ENCODE assay signal across 22 cellular contexts in the genomic region with DNA sequence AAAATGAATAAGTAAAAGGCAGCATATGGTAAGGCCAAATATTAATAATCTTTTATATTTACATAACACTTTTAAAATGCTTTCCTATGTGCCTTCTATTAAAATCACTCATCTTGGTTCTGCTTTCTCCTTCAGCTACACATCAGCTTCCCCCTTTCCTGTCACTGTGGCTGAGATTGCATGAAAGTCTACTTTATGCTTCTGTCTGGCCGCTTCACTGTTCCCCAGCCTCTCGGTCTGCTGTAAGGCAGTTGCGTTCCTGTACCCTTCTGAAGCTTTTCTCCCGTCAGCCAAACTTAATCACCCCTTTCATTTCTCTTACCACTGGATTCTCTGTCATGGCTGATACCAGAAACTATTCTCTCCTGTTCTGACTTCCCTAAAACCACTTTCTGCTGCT.
"Had no signal": no experiment of that assay in that cellular context is flagged by ENCODE, and none has a peak within 500 bp of the region (broad histone marks: within the 10 kb centered on the region; RNA-seq: fewer than 3 reads in every experiment).

No MANE protein-coding gene starts in this region.

- FAIRE-seq: TTC549 had no signal

- H3K27ac ChIP-seq: esophagus squamous epithelium, psoas muscle, right lobe of liver, suprapubic skin had no signal

- H3K36me3 ChIP-seq: esophagus squamous epithelium, right lobe of liver, suprapubic skin had no signal

- H3K27me3 ChIP-seq: esophagus squamous epithelium, right lobe of liver, suprapubic skin had no signal

- DNase-seq: activated B cell treated with CpG ODN at 0.5 μM for 24 hours; activated CD4-positive, alpha-beta T cell treated with anti-CD3 and anti-CD28 coated beads, Interleukin-2, amount 10 ng/mL, durations not matched to agents 7 days and 5 days; activated CD8-positive, alpha-beta memory T cell treated with anti-CD3 and anti-CD28 coated beads, Interleukin-2, amount 50 U/mL, for 48 hours; activated gamma-delta T cell; activated T-cell treated with anti-CD3 and anti-CD28 coated beads, Interleukin-2, amount 50 U/mL, for 72 hours; amniotic stem cell; cortex of kidney; effector CD8-positive, alpha-beta T cell; esophagus squamous epithelium; occipital lobe; psoas muscle; right lobe of liver; T-helper 17 cell had no signal

- H3K36me3 Mint-ChIP-seq: activated naive CD8-positive, alpha-beta T cell; brain; natural killer cell treated with Interleukin-12 subunit alpha and Interleukin-12 subunit beta and Interleukin-15 and Interleukin-18, amount 100 ng/mL, for 72 hours; type B pancreatic cell had no signal

- H3K27ac Mint-ChIP-seq: activated B cell treated with CpG ODN at 0.5 μM for 24 hours; activated CD4-positive, alpha-beta T cell treated with anti-CD3 and anti-CD28 coated beads, Interleukin-2, amount 10 ng/mL, durations not matched to agents 7 days and 5 days; activated naive CD8-positive, alpha-beta T cell; activated T-cell treated with anti-CD3 and anti-CD28 coated beads, Interleukin-2, amount 50 U/mL, for 72 hours; brain; natural killer cell treated with Interleukin-12 subunit alpha and Interleukin-12 subunit beta and Interleukin-15 and Interleukin-18, amount 100 ng/mL, for 72 hours; stimulated activated naive CD8-positive, alpha-beta T cell treated with anti-CD3 and anti-CD28 coated beads, Interleukin-15, Interleukin-2, amounts not matched to agents 100 ng/mL and 50 ng/mL, for 24 hours; T-helper 17 cell; type B pancreatic cell had no signal

- H3K4me1 ChIP-seq: esophagus squamous epithelium, psoas muscle, right lobe of liver, suprapubic skin had no signal

- H3K4me3 Mint-ChIP-seq: activated B cell treated with CpG ODN at 0.5 μM for 24 hours; activated CD4-positive, alpha-beta T cell treated with anti-CD3 and anti-CD28 coated beads, Interleukin-2, amount 10 ng/mL, durations not matched to agents 7 days and 5 days; activated naive CD8-positive, alpha-beta T cell; activated T-cell treated with anti-CD3 and anti-CD28 coated beads, Interleukin-2, amount 50 U/mL, for 72 hours; brain; central memory CD8-positive, alpha-beta T cell; natural killer cell treated with Interleukin-12 subunit alpha and Interleukin-12 subunit beta and Interleukin-15 and Interleukin-18, amount 100 ng/mL, for 72 hours; stimulated activated naive CD8-positive, alpha-beta T cell treated with anti-CD3 and anti-CD28 coated beads, Interleukin-15, Interleukin-2, amounts not matched to agents 100 ng/mL and 50 ng/mL, for 24 hours; T-helper 17 cell; type B pancreatic cell had no signal

- H3K9me3 ChIP-seq: esophagus squamous epithelium, psoas muscle, right lobe of liver, suprapubic skin had no signal

- H3K4me3 ChIP-seq: esophagus squamous epithelium, psoas muscle, right lobe of liver, smooth muscle cell, suprapubic skin had no signal

- H3K9me3 Mint-ChIP-seq: activated B cell treated with CpG ODN at 0.5 μM for 24 hours; activated CD4-positive, alpha-beta T cell treated with anti-CD3 and anti-CD28 coated beads, Interleukin-2, amount 10 ng/mL, durations not matched to agents 7 days and 5 days; activated T-cell treated with anti-CD3 and anti-CD28 coated beads, Interleukin-2, amount 50 U/mL, for 72 hours; central memory CD8-positive, alpha-beta T cell; natural killer cell treated with Interleukin-12 subunit alpha and Interleukin-12 subunit beta and Interleukin-15 and Interleukin-18, amount 100 ng/mL, for 72 hours; stimulated activated naive CD8-positive, alpha-beta T cell treated with anti-CD3 and anti-CD28 coated beads, Interleukin-15, Interleukin-2, amounts not matched to agents 100 ng/mL and 50 ng/mL, for 24 hours had no signal

- ATAC-seq: activated T-cell treated with anti-CD3 and anti-CD28 coated beads, Interleukin-2, amount 50 U/mL, for 72 hours; psoas muscle; right lobe of liver; T-helper 17 cell had no signal

- H3K27me3 Mint-ChIP-seq: activated naive CD8-positive, alpha-beta T cell; brain; stimulated activated naive CD8-positive, alpha-beta T cell treated with anti-CD3 and anti-CD28 coated beads, Interleukin-15, Interleukin-2, amounts not matched to agents 100 ng/mL and 50 ng/mL, for 24 hours; type B pancreatic cell had no signal

- H3K4me2 ChIP-seq: smooth muscle cell had no signal

- H3K4me1 Mint-ChIP-seq: activated CD4-positive, alpha-beta T cell treated with anti-CD3 and anti-CD28 coated beads, Interleukin-2, amount 10 ng/mL, durations not matched to agents 7 days and 5 days; brain; central memory CD8-positive, alpha-beta T cell had no signal
